8 cellular contexts compared by ENCODE assay signal in genomic region chr10:27241640-27242472, GRCh38. TPM values are rescaled to one million over a fixed set of nuclear protein-coding genes. Genes with fewer than 3 reads are reported as not detected.
DNase-seq lines count a peak whose midpoint lies in the region; FAIRE-seq and TF ChIP-seq lines count a peak whose summit lies in the region.

No MANE protein-coding gene starts in this region.

- H3K9ac ChIP-seq in stomach smooth muscle (ENCODE audit: low read length in 2 of 2) = peak overlapping the region; percentile 93 to 96

- H3K4me3 Mint-ChIP-seq in neural crest cell = peak overlapping the region; percentile 96

- H3K9me3 Mint-ChIP-seq in neural crest cell = no peaks in the 10 kb centered on the region

- peaks cover 2% of the 10 kb centered on the region for H3K27me3 Mint-ChIP-seq in neural crest cell (ENCODE audit: low read depth)

- H3K36me3 ChIP-seq in H7 (replicated peaks; ENCODE audit: control insufficient read depth, insufficient read depth, low read length) (no peaks in the 10 kb centered on the region), stomach smooth muscle (ENCODE audit: control insufficient read depth in 2 of 2, insufficient read depth in 2 of 2, low read length in 2 of 2) (no peaks in the 10 kb centered on the region)

- no peak for TF ChIP-seq CTCF in neural crest cell (conservative IDR thresholded peaks at IDR 0.05)

- H3K9me3 ChIP-seq in stomach smooth muscle (ENCODE audit: control insufficient read depth in 2 of 2, low read length in 2 of 2) = no peaks in the 10 kb centered on the region

- DNase-seq in H7 (peak; percentile 90), LoVo (ENCODE audit: low spot score) (peak; percentile 94), fibroblast of the conjunctiva (ENCODE audit: low read depth) (peak; percentile 89), neural crest cell (ENCODE audit: low read depth, low spot score) (peak; percentile 80)
- peak; percentile 95 for DNase-seq in activated effector memory CD4-positive, alpha-beta T cell treated with anti-CD3 and anti-CD28 coated beads, Interleukin-2, amount 50 U/mL, for 16 hours

- H3K27ac ChIP-seq in stomach smooth muscle (ENCODE audit: low read length) = peak overlapping the region; percentile 93

- no peaks in the 10 kb centered on the region for H3K27me3 ChIP-seq in H7 (ENCODE audit: control insufficient read depth, insufficient read depth, low read length)
- H3K27me3 ChIP-seq in stomach smooth muscle (ENCODE audit: control insufficient read depth in 1 of 2, insufficient read depth in 2 of 2, low read length in 2 of 2) = no peaks in the 10 kb centered on the region

- H3K4me3 ChIP-seq in H7 (ENCODE audit: insufficient read depth, low read depth, low read length) (peak overlapping the region; percentile 83), stomach smooth muscle (ENCODE audit: low read length in 2 of 2) (peak overlapping the region; percentile 94 to 95)

- TF ChIP-seq POLR2A in Raji (IDR thresholded peaks at IDR 0.05; ENCODE audit: insufficient read depth, low read depth, low read length) = peak; percentile 86

- peak; percentile 96 for FAIRE-seq in G401.6 (lab: Jason Lieb, UNC)

- peaks cover 54% of the 10 kb centered on the region for H3K4me1 Mint-ChIP-seq in neural crest cell

- H3K4me1 ChIP-seq in stomach smooth muscle (ENCODE audit: control insufficient read depth, insufficient read depth, low read length) = peaks cover 17% of the 10 kb centered on the region

- peak overlapping the region; percentile 98 for H3K27ac Mint-ChIP-seq in neural crest cell (ENCODE audit: unreplicated experiment)

- no peaks in the 10 kb centered on the region for H3K36me3 Mint-ChIP-seq in neural crest cell (ENCODE audit: low read depth)

RNA-seq across cellular contexts. Expression of gene ACBD5, which starts 1.3 kb away (rescaled TPM):
- 17.6 and 26.7 TPM in 2 replicates for total RNA-seq in H7 (2014; rRNA removed; shearing (Covaris generic))
- total RNA-seq in neural crest cell = 17.4 and 17.9 TPM in 2 replicates

Comparison
In these comparisons a context has a peak if more than half of its experiments do, and no peak if none do; other contexts are left out.
1. Peak in every context shown above with its lines: DNase-seq, H3K4me3 ChIP-seq and H3K27ac ChIP-seq.